Comparison of ENCODE assay signal across 8 cellular contexts in the genomic region with DNA sequence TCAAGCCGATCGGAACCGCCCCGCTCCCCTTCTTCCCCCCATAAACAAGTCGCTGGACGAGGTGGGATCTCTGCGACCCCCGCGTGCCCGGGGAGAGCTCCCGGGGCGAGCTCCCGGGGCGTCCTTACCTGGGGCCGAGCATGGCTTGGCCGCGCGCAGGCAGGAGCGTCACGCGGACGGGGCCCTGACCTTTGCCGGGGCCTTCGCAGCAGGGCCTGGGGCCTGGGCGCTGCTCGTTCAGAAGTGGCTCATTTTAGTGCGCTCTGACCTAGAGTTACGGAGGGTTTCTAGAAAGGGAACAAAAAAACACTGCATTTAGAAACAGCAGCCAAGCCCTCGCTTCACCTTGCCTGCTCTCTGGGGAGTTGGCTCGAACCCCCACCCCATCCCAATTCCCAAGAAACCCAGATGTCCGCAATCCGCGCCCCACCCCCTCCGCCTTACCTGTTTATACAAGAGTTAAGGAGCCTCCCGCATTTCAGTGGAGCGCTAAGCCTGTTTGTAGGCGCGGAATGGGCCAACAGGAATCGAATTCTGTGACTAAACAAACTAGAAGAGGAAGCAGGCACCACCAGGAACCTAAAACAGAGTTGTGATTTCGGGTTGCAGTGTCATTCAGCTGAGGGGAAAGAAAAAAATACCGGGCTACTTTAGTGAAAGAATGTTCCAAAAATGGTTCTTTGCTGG. TPM values are rescaled to one million over a fixed set of nuclear protein-coding genes. Genes with fewer than 3 reads are reported as not detected.
DNase-seq lines count a peak whose midpoint lies in the region; ATAC-seq and TF ChIP-seq lines count a peak whose summit lies in the region.

No MANE protein-coding gene starts in this region.

- H3K27ac ChIP-seq in HUES6 (ENCODE audit: low read depth, low read length): peak overlapping the region; percentile 93
- H3K27ac ChIP-seq in mammary epithelial cell (ENCODE audit: insufficient read depth, low read depth, low read length): no peak overlapping the region
- peak overlapping the region; percentile 89 to 93 (median 92) for H3K27ac ChIP-seq in transverse colon

- H3K9ac ChIP-seq in HUES6 (ENCODE audit: low read length) (peak overlapping the region; percentile 93), mammary epithelial cell (ENCODE audit: insufficient read depth, low read length) (no peak overlapping the region)

- no peak for TF ChIP-seq EP300 in transverse colon (IDR thresholded peaks at IDR 0.05; ENCODE audit: low read depth)

- dilution Hi-C loops in mammary epithelial cell (cut with HindIII; ENCODE audit: low sequenced_read_pairs): no loop called here

- H2AFZ ChIP-seq in mammary epithelial cell (ENCODE audit: low read depth, low read length): peak overlapping the region; percentile 98

- TF ChIP-seq CTCF in mammary epithelial cell (conservative IDR thresholded peaks at IDR 0.05 in 1 of 2, IDR thresholded peaks at IDR 0.05 in 1 of 2; ENCODE audit: extremely low read depth in 1 of 2, insufficient read depth in 1 of 2, low read depth in 1 of 2, low read length in 2 of 2) (no peak), transverse colon (IDR thresholded peaks at IDR 0.05) (no peak)

- no peaks in the 10 kb centered on the region for H4K20me1 ChIP-seq in mammary epithelial cell (ENCODE audit: insufficient read depth, low read length)

- H3K79me2 ChIP-seq in mammary epithelial cell (ENCODE audit: insufficient read depth, low read length): no peaks in the 10 kb centered on the region

- in situ Hi-C loops in mammary epithelial cell (cut with MboI; ENCODE audit: low sequenced_read_pairs in 2 of 2) (no loop called here), transverse colon (cut with MboI; ENCODE audit: low pct_ligation_motif_present in 1 of 4, low pct_unique_long_range_greater_than_20kb in 1 of 4, low sequenced_read_pairs in 3 of 4) (loop anchor here in 1 of 4 donors (10.0 kb wide), 1 partner anchor 84 kb away; no protein-coding TSS in a partner anchor)

- H3K4me3 ChIP-seq in HUES6 (ENCODE audit: low read depth, low read length): peak overlapping the region; percentile 72
- H3K4me3 ChIP-seq in mammary epithelial cell (replicated peaks in 1 of 3; ENCODE audit: insufficient read depth in 1 of 3, low read depth in 2 of 3, low read length in 3 of 3): no peak overlapping the region
- H3K4me3 ChIP-seq in transverse colon: peak overlapping the region in 3 of 4 donors; percentile 41 to 66 (median 55)

- no peaks in the 10 kb centered on the region for H3K9me3 ChIP-seq in HUES6 (ENCODE audit: control insufficient read depth, insufficient read depth, low read depth, low read length)
- no peaks in the 10 kb centered on the region for H3K9me3 ChIP-seq in mammary epithelial cell (replicated peaks; ENCODE audit: insufficient read depth, low read length)
- no peaks in the 10 kb centered on the region for H3K9me3 ChIP-seq in transverse colon

- no peak for DNase-seq in mammary epithelial cell
- peak; percentile 66 for DNase-seq in medulla oblongata (ENCODE audit: extremely low spot score)
- peak; percentile 80 for DNase-seq in transverse colon
- no peak for DNase-seq in SHP77 treated with DMSO at 0.1 percent for 48 hours (lab: John Stamatoyannopoulos, UW)
- no peak for DNase-seq in stimulated activated CD4-positive, alpha-beta T cell treated with anti-CD3 and anti-CD28 coated beads, Interleukin-4, amount 100 ng/mL, for 24 hours

- peak; percentile 21 for TF ChIP-seq POLR2A in GM10847 (IDR thresholded peaks at IDR 0.05; ENCODE audit: extremely low read depth, insufficient read length)
- no peak for TF ChIP-seq POLR2A in transverse colon (IDR thresholded peaks at IDR 0.05)

- H3K27me3 ChIP-seq in HUES6 (ENCODE audit: control insufficient read depth, insufficient read depth, low read length): no peaks in the 10 kb centered on the region
- H3K27me3 ChIP-seq in mammary epithelial cell (ENCODE audit: insufficient read depth, low read length): no peaks in the 10 kb centered on the region
- peaks cover 6% of the 10 kb centered on the region for H3K27me3 ChIP-seq in transverse colon

- H3K4me1 ChIP-seq in HUES6 (ENCODE audit: control insufficient read depth, insufficient read depth, low read length): peaks cover 39% of the 10 kb centered on the region
- H3K4me1 ChIP-seq in mammary epithelial cell (ENCODE audit: insufficient read depth, low read length): no peaks in the 10 kb centered on the region
- peaks cover 0 to 42% (median 14%) of the 10 kb centered on the region in 4 donors for H3K4me1 ChIP-seq in transverse colon

- WGBS in mammary epithelial cell (ENCODE audit: low coverage, missing lambda C conversion rate): 86% methylated on average over 26 of the region's 41 CpGs
- WGBS in transverse colon (ENCODE audit: low coverage in 1 of 2), 2 donors: 23 to 36% methylated on average over 6 to 41 of the region's 41 CpGs

- BruUV-seq in mammary epithelial cell (replicated peaks; lab: Mats Ljungman, UMichigan): no TSS peak

- H3K36me3 ChIP-seq in HUES6 (ENCODE audit: control insufficient read depth, insufficient read depth, low read length): peaks cover 2% of the 10 kb centered on the region; the same call in 1 of the 2 replicates
- no peaks in the 10 kb centered on the region for H3K36me3 ChIP-seq in mammary epithelial cell (ENCODE audit: insufficient read depth, low read length)
- H3K36me3 ChIP-seq in transverse colon: no peaks in the 10 kb centered on the region

- peak; percentile 54 for ATAC-seq in GM21447 (IDR thresholded peaks at IDR 0.05; ENCODE audit: unreplicated experiment)

- CTCF ChIA-PET in mammary epithelial cell (lab: Charles Lee; ENCODE audit: low non-redundant PET): no interaction called here

- no peak overlapping the region for H3K4me2 ChIP-seq in mammary epithelial cell (ENCODE audit: insufficient read depth, low read depth, low read length)

- intact Hi-C loops in mammary epithelial cell (cut with micrococcal nuclease) (no loop called here), transverse colon (cut with DNase I; ENCODE audit: low total_unique reads) (no loop called here)

RNA-seq across cellular contexts. Expression of a gene that starts 0.8 kb away (rescaled TPM):
- 1 to 10 TPM in 1 of 2 donors, under 1 TPM in 1; 0.45 to 3.0 TPM for total RNA-seq in mammary epithelial cell
- 1.7 TPM for polyA plus RNA-seq in mammary epithelial cell
- 1.1 TPM for polyA minus RNA-seq in mammary epithelial cell
- 100 to 1,000 TPM; 273 to 667 (median 572) TPM for total RNA-seq in transverse colon

Comparison
In these comparisons a context has a peak if more than half of its experiments do, and no peak if none do; other contexts are left out.
1. H3K4me3 ChIP-seq: peak in HUES6 (single experiment) and transverse colon (3 of 4); none in mammary epithelial cell (0 of 3).
2. DNase-seq: peak in medulla oblongata (single experiment) and transverse colon (single experiment); none in mammary epithelial cell (single experiment), SHP77 treated with DMSO at 0.1 percent for 48 hours (single experiment) and stimulated activated CD4-positive, alpha-beta T cell treated with anti-CD3 and anti-CD28 coated beads, Interleukin-4, amount 100 ng/mL, for 24 hours (single experiment).
3. RNA of a gene that starts 0.8 kb away (total RNA-seq): 273 to 667 TPM in transverse colon; 0.45 to 3.0 TPM in mammary epithelial cell; every median in the first group is over 10 times any median in the second.